In genomic region chr16:86410529-86410928, GRCh38 we compare ENCODE assay signal across 24 cellular contexts.
DNase-seq lines count a peak whose midpoint lies in the region; ATAC-seq, FAIRE-seq and TF ChIP-seq lines count a peak whose summit lies in the region.
"Had no signal": no experiment of that assay in that cellular context is flagged by ENCODE, and none has a peak within 500 bp of the region (broad histone marks: within the 10 kb centered on the region; RNA-seq: fewer than 3 reads in every experiment).

No MANE protein-coding gene starts in this region.

- TF ChIP-seq EP300 in HepG2 (IDR thresholded peaks at IDR 0.05; ENCODE audit: low read depth in 2 of 2, low read length in 2 of 2) (no peak), HepG2 (CRISPR knock-in tag; IDR thresholded peaks at IDR 0.05; ENCODE audit: borderline replicate concordance) (no peak), GM12878 (IDR thresholded peaks at IDR 0.05; ENCODE audit: borderline replicate concordance in 1 of 2, control insufficient read depth in 1 of 2, low read depth in 2 of 2, low read length in 2 of 2) (no peak)

- CTCF ChIA-PET in HepG2 (lab: Yijun Ruan, JAX; ENCODE audit: low intra/inter-chr PET ratio, low total read pairs) (no interaction called here), GM12878 (lab: Yijun Ruan, JAX) (no interaction called here)

- TF ChIP-seq CTCF in HepG2 (CRISPR knock-in tag; IDR thresholded peaks at IDR 0.05) (no peak), right lobe of liver (IDR thresholded peaks at IDR 0.05) (no peak), GM12878 (IDR thresholded peaks at IDR 0.05 in 2 of 3, conservative IDR thresholded peaks at IDR 0.05 in 1 of 3; ENCODE audit: control insufficient read depth in 2 of 3, extremely low read depth in 1 of 3, insufficient read depth in 1 of 3, low read depth in 3 of 3, low read length in 3 of 3) (no peak)

- DNase-seq in HepG2 (ENCODE audit: low spot score) = no peak
- DNase-seq in right lobe of liver = no peak
- DNase-seq in GM12878 (ENCODE audit: low read depth, low spot score) = no peak
- no peak for DNase-seq in stimulated activated CD4-positive, alpha-beta T cell treated with anti-CD3 and anti-CD28 coated beads, Interleukin-4, amount 100 ng/mL, for 4 hours
- DNase-seq: ACHN; AML-193; BE2C; CD4-positive, alpha-beta T cell; CD8-positive, alpha-beta memory T cell; DMS 273 treated with DMSO at 0.1 percent for 48 hours; DMS79; EL; GDM1; GOT3; H7; HCEC 1CT had no signal

- RAD21 ChIA-PET in GM12878 (lab: Charles Lee; ENCODE audit: unreplicated experiment) = no interaction called here

- no peaks in the 10 kb centered on the region for H3K36me3 ChIP-seq in HepG2 (replicated peaks in 1 of 2; ENCODE audit: control insufficient read depth in 1 of 2, insufficient read depth in 2 of 2, low read length in 2 of 2)
- H3K36me3 ChIP-seq in right lobe of liver = no peaks in the 10 kb centered on the region
- no peaks in the 10 kb centered on the region for H3K36me3 ChIP-seq in GM12878 (ENCODE audit: control insufficient read depth in 2 of 2, insufficient read depth in 2 of 2, low read length in 1 of 2)
- no peaks in the 10 kb centered on the region for H3K36me3 ChIP-seq in stomach smooth muscle (ENCODE audit: control insufficient read depth in 2 of 2, insufficient read depth in 2 of 2, low read length in 2 of 2)
- H3K36me3 ChIP-seq: BE2C; BLaER1 treated with 17β-estradiol and CSF1 and Interleukin-3, amounts not matched to agents 10 nM and 100 nM had no signal

- WGBS in HepG2 (ENCODE audit: low lambda C conversion rate) = 15% methylated on average over 5 of the region's 5 CpGs
- 66% methylated on average over 5 of the region's 5 CpGs for WGBS in right lobe of liver (ENCODE audit: insufficient coverage, low coverage, low lambda C conversion rate, missing lambda C conversion rate)
- 17% methylated on average over 5 of the region's 5 CpGs for WGBS in GM12878 (ENCODE audit: insufficient coverage, insufficient replicate concordance, low lambda C conversion rate, missing lambda C conversion rate)

- TF ChIP-seq POLR2A in HepG2 (IDR thresholded peaks at IDR 0.05; ENCODE audit: insufficient read depth in 1 of 2, low read depth in 2 of 2, low read length in 2 of 2) (no peak), right lobe of liver (IDR thresholded peaks at IDR 0.05) (no peak), GM12878 (IDR thresholded peaks at IDR 0.05; ENCODE audit: low read depth, low read length) (no peak)

- TF ChIP-seq RAD21 in HepG2 (CRISPR knock-in tag; IDR thresholded peaks at IDR 0.05) = no peak
- no peak for TF ChIP-seq RAD21 in GM12878 (IDR thresholded peaks at IDR 0.05; ENCODE audit: insufficient read depth, low read depth, low read length)

- no peaks in the 10 kb centered on the region for H3K79me2 ChIP-seq in HepG2 (ENCODE audit: insufficient read depth, low read length)
- H3K79me2 ChIP-seq in GM12878 (ENCODE audit: control insufficient read depth, insufficient read depth, low read length) = no peaks in the 10 kb centered on the region

- intact Hi-C loops in HepG2 (cut with micrococcal nuclease; ENCODE audit: unreplicated experiment) = no loop called here
- intact Hi-C loops in right lobe of liver (cut with DNase I) = no loop called here
- intact Hi-C loops in GM12878 (cut with micrococcal nuclease; ENCODE audit: unreplicated experiment) = no loop called here

- no TSS peak for BruUV-seq in HepG2 (replicated peaks; lab: Mats Ljungman, UMichigan)
- no TSS peak for BruUV-seq in GM12878 (replicated peaks; lab: Mats Ljungman, UMichigan)

- H3K27ac ChIP-seq in HepG2 (ENCODE audit: extremely low read length, insufficient read depth, low read length) (no peak overlapping the region), right lobe of liver (no peak overlapping the region), GM12878 (ENCODE audit: control insufficient read depth, insufficient read depth) (no peak overlapping the region), stomach smooth muscle (ENCODE audit: low read length) (peak overlapping the region; percentile 80)
- H3K27ac ChIP-seq: 22Rv1; BLaER1 treated with 17β-estradiol and CSF1 and Interleukin-3, amounts not matched to agents 10 nM and 100 nM had no signal

- H3K4me3 ChIP-seq in HepG2 (replicated peaks in 1 of 3; ENCODE audit: insufficient read depth in 1 of 3, low read depth in 2 of 3, low read length in 3 of 3) = no peak overlapping the region
- no peak overlapping the region for H3K4me3 ChIP-seq in right lobe of liver
- no peak overlapping the region for H3K4me3 ChIP-seq in GM12878
- H3K4me3 ChIP-seq in stomach smooth muscle (ENCODE audit: low read length in 2 of 2) = no peak overlapping the region
- H3K4me3 ChIP-seq: BLaER1 treated with 17β-estradiol and CSF1 and Interleukin-3, amounts not matched to agents 10 nM and 100 nM had no signal

- H3K9ac ChIP-seq in HepG2 (ENCODE audit: insufficient read depth, low read depth, low read length) (no peak overlapping the region), GM12878 (ENCODE audit: control insufficient read depth, insufficient read depth, low read length) (no peak overlapping the region), stomach smooth muscle (ENCODE audit: low read length in 2 of 2) (no peak overlapping the region)
- H3K9ac ChIP-seq: BLaER1 treated with 17β-estradiol and CSF1 and Interleukin-3, amounts not matched to agents 10 nM and 100 nM had no signal

- H4K20me1 ChIP-seq in HepG2 (ENCODE audit: insufficient read depth, low read length) = no peaks in the 10 kb centered on the region
- no peaks in the 10 kb centered on the region for H4K20me1 ChIP-seq in GM12878 (ENCODE audit: control insufficient read depth, insufficient read depth)
- H4K20me1 ChIP-seq: BLaER1 treated with 17β-estradiol and CSF1 and Interleukin-3, amounts not matched to agents 10 nM and 100 nM had no signal

- no peak for ATAC-seq in HepG2
- no peak for ATAC-seq in right lobe of liver
- no peak for ATAC-seq in GM12878
- ATAC-seq in GM18519 (IDR thresholded peaks at IDR 0.05; ENCODE audit: low FRiP score, unreplicated experiment) = no peak

- SMC1A ChIA-PET in GM12878 (lab: Charles Lee; ENCODE audit: uncharacterized antibody, unreplicated experiment) = no interaction called here

- POLR2A ChIA-PET in HepG2 (lab: Yijun Ruan, JAX) (no interaction called here), GM12878 (lab: Charles Lee) (no interaction called here)

- in situ Hi-C loops in HepG2 (cut with HindIII; ENCODE audit: extremely low pct_ligation_motif_present, low pct_unique_long_range_greater_than_20kb) = no loop called here
- in situ Hi-C loops in GM12878 (cut with MboI) = no loop called here

- no peak overlapping the region for H3K4me2 ChIP-seq in HepG2 (ENCODE audit: low read depth, low read length)
- H3K4me2 ChIP-seq in GM12878 (ENCODE audit: control insufficient read depth, insufficient read depth) = no peak overlapping the region
- H3K4me2 ChIP-seq: BLaER1 treated with 17β-estradiol and CSF1 and Interleukin-3, amounts not matched to agents 10 nM and 100 nM had no signal

- H3K27me3 ChIP-seq in HepG2 (ENCODE audit: control insufficient read depth in 1 of 2, insufficient read depth in 2 of 2, low read length in 2 of 2) = peaks cover 3 to 31% of the 10 kb centered on the region in 2 experiments; a peak in 4 of 5 replicates
- H3K27me3 ChIP-seq in right lobe of liver = no peaks in the 10 kb centered on the region
- no peaks in the 10 kb centered on the region for H3K27me3 ChIP-seq in GM12878 (replicated peaks in 1 of 2; ENCODE audit: control insufficient read depth in 2 of 2, insufficient read depth in 2 of 2, low read length in 1 of 2)
- no peaks in the 10 kb centered on the region for H3K27me3 ChIP-seq in stomach smooth muscle (ENCODE audit: control insufficient read depth in 1 of 2, insufficient read depth in 2 of 2, low read length in 2 of 2)
- H3K27me3 ChIP-seq: BE2C; BLaER1 treated with 17β-estradiol and CSF1 and Interleukin-3, amounts not matched to agents 10 nM and 100 nM had no signal

- FAIRE-seq in HepG2 (lab: Jason Lieb, UNC) (no peak), GM12878 (lab: Jason Lieb, UNC) (no peak)
- FAIRE-seq: A204.1, D721Med, GM12891, GM18507 had no signal

- no peak overlapping the region for H2AFZ ChIP-seq in HepG2 (ENCODE audit: low read length)
- H2AFZ ChIP-seq in GM12878 (ENCODE audit: control insufficient read depth, low read depth, low read length) = no peak overlapping the region

- H3K9me3 ChIP-seq in HepG2 (ENCODE audit: low read length) (no peaks in the 10 kb centered on the region), right lobe of liver (no peaks in the 10 kb centered on the region), GM12878 (replicated peaks; ENCODE audit: control insufficient read depth, insufficient read depth, low read length) (no peaks in the 10 kb centered on the region; the same call in 2 of the 3 replicates), stomach smooth muscle (ENCODE audit: control insufficient read depth in 2 of 2, low read length in 2 of 2) (peaks cover 6 to 8% of the 10 kb centered on the region in 2 donors)
- H3K9me3 ChIP-seq: BE2C had no signal

- H3K4me1 ChIP-seq in HepG2 (ENCODE audit: insufficient read depth, low read length) (no peaks in the 10 kb centered on the region), right lobe of liver (no peaks in the 10 kb centered on the region), GM12878 (ENCODE audit: control insufficient read depth, insufficient read depth, low read length) (no peaks in the 10 kb centered on the region), stomach smooth muscle (ENCODE audit: control insufficient read depth, insufficient read depth, low read length) (peaks cover 31% of the 10 kb centered on the region)
- H3K4me1 ChIP-seq: BE2C; BLaER1 treated with 17β-estradiol and CSF1 and Interleukin-3, amounts not matched to agents 10 nM and 100 nM had no signal

TF ChIP-seq in GM12878, 131 proteins besides CTCF, POLR2A, EP300 and RAD21 (continues in another document):
- TF ChIP-seq MYB (IDR thresholded peaks at IDR 0.05; ENCODE audit: borderline replicate concordance, low read depth, low read length) (no peak), RAD51 (IDR thresholded peaks at IDR 0.05) (peak; percentile 48; the same call in 1 of the 2 replicates), ZNF274 (IDR thresholded peaks at IDR 0.05; ENCODE audit: insufficient read depth, insufficient read length) (no peak), IRF4 (IDR thresholded peaks at IDR 0.05; ENCODE audit: low read depth, low read length) (no peak), BHLHE40 (IDR thresholded peaks at IDR 0.05; ENCODE audit: borderline replicate concordance in 1 of 2, low read depth in 2 of 2, low read length in 1 of 2) (peak in 1 of 2 experiments; percentile 10; a peak in 1 of 4 replicates), BCL3 (IDR thresholded peaks at IDR 0.05; ENCODE audit: borderline replicate concordance, insufficient read depth, low read depth, low read length, poor library complexity, severe bottlenecking) (no peak)

Comparison
In these comparisons a context has a peak if more than half of its experiments do, and no peak if none do; other contexts are left out.
1. Of the 75 proteins assayed by ChIP-seq in both HepG2 and GM12878: peak only in HepG2: none; only in GM12878: none; in both: RAD51; in neither: 72; mixed calls (peak in some experiments, not most) for 2.